Comparison of ENCODE assay signal across 19 cellular contexts in the genomic region with DNA sequence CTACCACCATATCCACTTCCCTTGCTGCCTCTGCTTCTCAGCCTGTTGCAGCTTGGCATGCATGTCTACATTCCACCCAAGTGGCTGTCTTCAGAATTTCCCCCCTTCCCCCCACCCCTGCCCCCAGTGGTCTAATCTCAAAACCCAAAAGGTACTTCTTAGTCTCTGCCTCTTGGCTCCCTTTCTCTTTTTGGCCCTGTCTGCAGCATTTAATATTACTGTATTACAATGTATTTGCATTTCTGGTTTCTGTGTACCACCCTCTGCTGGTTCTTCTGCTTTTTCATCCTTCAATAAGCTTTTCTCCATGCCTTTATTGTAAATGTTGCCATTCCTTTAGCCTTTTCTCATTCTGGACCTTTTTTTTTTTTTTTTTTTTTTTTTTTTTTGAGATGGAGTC. TPM values are rescaled to one million over a fixed set of nuclear protein-coding genes. Genes with fewer than 3 reads are reported as not detected.
DNase-seq lines count a peak whose midpoint lies in the region; ATAC-seq and TF ChIP-seq lines count a peak whose summit lies in the region.
"Had no signal": no experiment of that assay in that cellular context is flagged by ENCODE, and none has a peak within 500 bp of the region (broad histone marks: within the 10 kb centered on the region; RNA-seq: fewer than 3 reads in every experiment).

No MANE protein-coding gene starts in this region.

- H3K79me2 ChIP-seq in OCI-LY3 (ENCODE audit: low read length) = peaks cover 62% of the 10 kb centered on the region

- H3K27me3 ChIP-seq in GM06990 (replicated peaks; ENCODE audit: control insufficient read depth, insufficient read depth, low read length) (no peaks in the 10 kb centered on the region), OCI-LY3 (ENCODE audit: low read depth, low read length) (no peaks in the 10 kb centered on the region), right atrium auricular region (no peaks in the 10 kb centered on the region), skeletal muscle tissue (ENCODE audit: control insufficient read depth in 3 of 3, insufficient read depth in 3 of 3, low read length in 3 of 3) (no peaks in the 10 kb centered on the region)
- H3K27me3 ChIP-seq: breast epithelium, right lobe of liver had no signal

- H3K4me1 ChIP-seq in OCI-LY3 (ENCODE audit: low read length) = peaks cover 91% of the 10 kb centered on the region
- peaks cover 0 to 52% of the 10 kb centered on the region in 2 donors for H3K4me1 ChIP-seq in right atrium auricular region
- peaks cover 30 to 41% (median 36%) of the 10 kb centered on the region in 3 donors for H3K4me1 ChIP-seq in skeletal muscle tissue (ENCODE audit: control insufficient read depth in 3 of 3, insufficient read depth in 3 of 3, low read length in 3 of 3)
- H3K4me1 ChIP-seq: breast epithelium had no signal

- TF ChIP-seq CTCF in GM06990 (IDR thresholded peaks at IDR 0.05; ENCODE audit: insufficient read depth, low read length, poor library complexity, severe bottlenecking) = peak; percentile 1
- TF ChIP-seq CTCF in OCI-LY3 (IDR thresholded peaks at IDR 0.05; ENCODE audit: low read depth, low read length) = no peak; the same call in 1 of the 2 replicates
- no peak for TF ChIP-seq CTCF in right atrium auricular region (IDR thresholded peaks at IDR 0.05)

- H3K36me3 ChIP-seq in GM06990 (ENCODE audit: control insufficient read depth, insufficient read depth, low read length) (peaks cover 6% of the 10 kb centered on the region), OCI-LY3 (replicated peaks; ENCODE audit: low read depth, low read length) (peaks cover 57% of the 10 kb centered on the region), right atrium auricular region (peaks cover 20% of the 10 kb centered on the region), skeletal muscle tissue (ENCODE audit: control insufficient read depth in 3 of 3, insufficient read depth in 3 of 3, low read length in 3 of 3) (peaks cover 2 to 16% (median 7%) of the 10 kb centered on the region in 3 donors)
- H3K36me3 ChIP-seq: breast epithelium had no signal

- H3K27ac ChIP-seq in OCI-LY3 (ENCODE audit: low read length) (peak overlapping the region; percentile 91), right atrium auricular region (peak overlapping the region; percentile 81 to 90), skeletal muscle tissue (ENCODE audit: low read depth, low read length) (peak overlapping the region; percentile 84)
- H3K27ac ChIP-seq: breast epithelium, epithelial cell of prostate, KMS-11, right lobe of liver had no signal

- peak overlapping the region; percentile 63 for H3K4me2 ChIP-seq in OCI-LY3 (ENCODE audit: low read length)
- H3K4me2 ChIP-seq: GM23338, KMS-11 had no signal

- H4K20me1 ChIP-seq in OCI-LY3 (ENCODE audit: insufficient read depth, low read length) = no peaks in the 10 kb centered on the region

- DNase-seq in GM06990 (ENCODE audit: extremely low read depth, insufficient read length) = no peak
- DNase-seq in right atrium auricular region (ENCODE audit: low spot score) = no peak
- DNase-seq in NK-92 (lab: John Stamatoyannopoulos, UW; ENCODE audit: unreplicated experiment) = no peak
- DNase-seq in stimulated activated naive CD8-positive, alpha-beta T cell treated with anti-CD3 and anti-CD28 coated beads, Interleukin-15, Interleukin-2, amounts not matched to agents 100 U/mL and 50 U/mL, for 24 hours = no peak
- no peak for DNase-seq in HPDE6-E6E7 (ENCODE audit: extremely low spot score)
- DNase-seq: activated CD4-positive, alpha-beta T cell treated with anti-CD3 and anti-CD28 coated beads for 4 hours; NCI-H1048; NCI-H2029 treated with DMSO at 0.1 percent for 48 hours; NCI-H446; NK-92 treated with Interleukin-12 subunit alpha and Interleukin-12 subunit beta, amount 100 ng/mL, for 24 hours; right lobe of liver had no signal

- H2AFZ ChIP-seq in OCI-LY3 (ENCODE audit: low read depth, low read length) = no peak overlapping the region
- H2AFZ ChIP-seq: GM23338 had no signal

- ATAC-seq in stimulated activated naive CD8-positive, alpha-beta T cell treated with anti-CD3 and anti-CD28 coated beads, Interleukin-15, Interleukin-2, amounts not matched to agents 100 U/mL and 50 U/mL, for 24 hours = no peak
- no peak for ATAC-seq in GM21423 (IDR thresholded peaks at IDR 0.05; ENCODE audit: unreplicated experiment)
- ATAC-seq: GM23338, left lobe of liver, right lobe of liver had no signal

- H3K9ac ChIP-seq in OCI-LY3 (ENCODE audit: low read length) (peak overlapping the region; percentile 78), skeletal muscle tissue (ENCODE audit: low read depth in 1 of 3, low read length in 3 of 3) (no peak overlapping the region)
- H3K9ac ChIP-seq: KMS-11 had no signal

- H3K9me3 ChIP-seq in OCI-LY3 (ENCODE audit: insufficient read depth, low read length) (peaks cover 2% of the 10 kb centered on the region; the same call in 1 of the 2 replicates), right atrium auricular region (no peaks in the 10 kb centered on the region), skeletal muscle tissue (ENCODE audit: control insufficient read depth in 3 of 3, low read length in 3 of 3) (no peaks in the 10 kb centered on the region)
- H3K9me3 ChIP-seq: breast epithelium, right lobe of liver had no signal

- H3K4me3 ChIP-seq in GM06990 (replicated peaks; ENCODE audit: low read depth, low read length) (no peak overlapping the region), OCI-LY3 (ENCODE audit: low read length) (peak overlapping the region; percentile 31), right atrium auricular region (no peak overlapping the region), skeletal muscle tissue (ENCODE audit: low read length in 3 of 3) (no peak overlapping the region)
- H3K4me3 ChIP-seq: breast epithelium, GM23338, right lobe of liver had no signal

RNA-seq across cellular contexts. Expression of a gene that starts 43.0 kb away (rescaled TPM):
- 10 to 100 TPM; 60.1 to 75.8 TPM for total RNA-seq in right atrium auricular region
- total RNA-seq in skeletal muscle tissue = 35.5 TPM

RNA-seq across cellular contexts. Expression of a gene that starts 43.3 kb away (rescaled TPM):
- total RNA-seq in right atrium auricular region = 10 to 100 TPM; 10.8 to 11.5 TPM
- total RNA-seq in skeletal muscle tissue = 22.4 TPM
